In the genomic region with DNA sequence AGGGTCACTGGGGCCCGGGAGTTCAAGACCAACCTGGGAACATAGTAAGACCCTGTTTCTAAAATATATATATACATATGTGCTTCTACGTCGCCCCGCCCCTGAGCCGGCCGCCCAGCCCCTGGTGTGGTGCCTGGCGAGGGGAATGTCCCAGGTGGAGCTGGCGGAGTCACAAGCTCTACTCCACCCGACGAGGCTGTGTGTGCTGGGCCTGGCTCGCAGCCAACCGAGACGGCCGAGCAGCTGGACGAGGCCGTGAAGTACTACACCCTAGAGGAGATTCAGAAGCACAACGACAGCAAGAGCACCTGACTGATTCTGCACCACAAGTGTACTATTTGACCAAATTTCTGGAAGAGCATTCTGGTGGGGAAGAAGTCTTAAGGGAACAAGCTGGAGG, we compare ENCODE assay signal across 9 cellular contexts. TPM values are rescaled to one million over a fixed set of nuclear protein-coding genes. Genes with fewer than 3 reads are reported as not detected.
DNase-seq lines count a peak whose midpoint lies in the region; ATAC-seq and TF ChIP-seq lines count a peak whose summit lies in the region.
"Had no signal": no experiment of that assay in that cellular context is flagged by ENCODE, and none has a peak within 500 bp of the region (broad histone marks: within the 10 kb centered on the region; RNA-seq: fewer than 3 reads in every experiment).

No MANE protein-coding gene starts in this region.

- H3K23ac ChIP-seq in mesendoderm (ENCODE audit: low read length) = no peak overlapping the region

- no peak overlapping the region for H2BK5ac ChIP-seq in mesendoderm (ENCODE audit: low read length)

- peak; percentile 96 for ATAC-seq in left colon

- no peak overlapping the region for H3K4me3 Mint-ChIP-seq in activated T-helper 1 cell treated with anti-CD3 and anti-CD28 coated beads, Interleukin-12 subunit alpha, Interleukin-12 subunit beta, Interleukin-2, Interleukin-4 antibody, amounts not matched to agents 30 ng/mL and 10 ng/mL and 1 ng/mL, durations not matched to agents 14 hours and 24 hours and 36 hours

- no peak overlapping the region for H3K18ac ChIP-seq in mesendoderm (ENCODE audit: low read length)

- no peak overlapping the region for H2AK5ac ChIP-seq in mesendoderm (ENCODE audit: low read length)

- H3K27me3 ChIP-seq in WERI-Rb-1 (ENCODE audit: insufficient read depth, low read depth, severe bottlenecking) (no peaks in the 10 kb centered on the region), mesendoderm (ENCODE audit: insufficient read depth, low read length, poor library complexity) (no peaks in the 10 kb centered on the region)

- H3K36me3 Mint-ChIP-seq in activated T-helper 1 cell treated with anti-CD3 and anti-CD28 coated beads, Interleukin-12 subunit alpha, Interleukin-12 subunit beta, Interleukin-2, Interleukin-4 antibody, amounts not matched to agents 30 ng/mL and 10 ng/mL and 1 ng/mL, durations not matched to agents 14 hours and 24 hours and 36 hours (ENCODE audit: low read depth) = no peaks in the 10 kb centered on the region

- H3K27ac ChIP-seq in WERI-Rb-1 = no peak overlapping the region
- no peak overlapping the region for H3K27ac ChIP-seq in mesendoderm (ENCODE audit: low read depth, low read length)

- H3K9me3 Mint-ChIP-seq in activated T-helper 1 cell treated with anti-CD3 and anti-CD28 coated beads, Interleukin-12 subunit alpha, Interleukin-12 subunit beta, Interleukin-2, Interleukin-4 antibody, amounts not matched to agents 30 ng/mL and 10 ng/mL and 1 ng/mL, durations not matched to agents 14 hours and 24 hours and 36 hours = no peaks in the 10 kb centered on the region

- DNase-seq in COR-L47 (lab: John Stamatoyannopoulos, UW) (peak; percentile 85), NCI-H2029 (lab: John Stamatoyannopoulos, UW) (peak; percentile 45), WERI-Rb-1 (peak; percentile 57), left colon (peak; percentile 87), ACHN (no peak), cerebellar nuclear complex (lab: John Stamatoyannopoulos, UW) (no peak), mesendoderm (no peak)
- DNase-seq in activated T-helper 1 cell treated with anti-CD3 and anti-CD28 coated beads, Interleukin-12 subunit alpha, Interleukin-12 subunit beta, Interleukin-2, Interleukin-4 antibody, amounts not matched to agents 30 ng/mL and 10 ng/mL and 1 ng/mL, durations not matched to agents 14 hours and 24 hours and 36 hours (ENCODE audit: low spot score) = no peak
- DNase-seq: stimulated activated CD4-positive, alpha-beta T cell treated with anti-CD3 and anti-CD28 coated beads, Interleukin-1b, Interleukin-23, amount 100 ng/mL, for 48 hours had no signal

- H3K36me3 ChIP-seq in WERI-Rb-1 (no peaks in the 10 kb centered on the region), mesendoderm (ENCODE audit: control insufficient read depth, insufficient read depth, low read length) (no peaks in the 10 kb centered on the region)

- H3K79me1 ChIP-seq in mesendoderm (ENCODE audit: low read length) = no peaks in the 10 kb centered on the region

- in situ Hi-C loops in ACHN (cut with HindIII; ENCODE audit: low pct_ligation_motif_present, low pct_unique_long_range_greater_than_20kb, low sequenced_read_pairs) = loop anchor here (25.0 kb wide), 1 partner anchor 201 kb away; no protein-coding TSS in a partner anchor

- TF ChIP-seq CTCF in WERI-Rb-1 (IDR thresholded peaks at IDR 0.05; ENCODE audit: low read depth, low read length) = peak; percentile 30; the same call in 1 of the 2 replicates

- no peak overlapping the region for H3K4me2 ChIP-seq in mesendoderm (ENCODE audit: low read length)

- intact Hi-C loops in left colon (cut with DNase I, micrococcal nuclease) = loop anchor here in 1 of 2 donors (5.0 kb wide), 1 partner anchor 186 kb away; no protein-coding TSS in a partner anchor
- intact Hi-C loops in activated T-helper 1 cell treated with anti-CD3 and anti-CD28 coated beads, Interleukin-12 subunit alpha, Interleukin-12 subunit beta, Interleukin-2, Interleukin-4 antibody, amounts not matched to agents 30 ng/mL and 10 ng/mL and 1 ng/mL, durations not matched to agents 14 hours and 24 hours and 36 hours (cut with micrococcal nuclease) = loop anchor here (2.0 to 5.0 kb wide), 2 partner anchors 36 to 47 kb away; a partner anchor contains a TSS

- peaks cover 5% of the 10 kb centered on the region for H3K4me1 Mint-ChIP-seq in activated T-helper 1 cell treated with anti-CD3 and anti-CD28 coated beads, Interleukin-12 subunit alpha, Interleukin-12 subunit beta, Interleukin-2, Interleukin-4 antibody, amounts not matched to agents 30 ng/mL and 10 ng/mL and 1 ng/mL, durations not matched to agents 14 hours and 24 hours and 36 hours (ENCODE audit: low read depth)

- H3K4me3 ChIP-seq in WERI-Rb-1 (ENCODE audit: low read depth, low read length) (no peak overlapping the region), mesendoderm (ENCODE audit: low read length) (no peak overlapping the region)

- no peak overlapping the region for H2BK120ac ChIP-seq in mesendoderm (ENCODE audit: low read depth, low read length)

- no peaks in the 10 kb centered on the region for H3K9me3 ChIP-seq in WERI-Rb-1 (ENCODE audit: severe bottlenecking)

- no CpG with 5 or more reads among the region's 17 CpGs for WGBS in mesendoderm (ENCODE audit: extremely low coverage, insufficient coverage, low lambda C conversion rate)

- no peak overlapping the region for H3K9ac ChIP-seq in mesendoderm (ENCODE audit: low read length)

- H3K4ac ChIP-seq in mesendoderm (ENCODE audit: low read depth, low read length) = no peak overlapping the region

- no peak overlapping the region for H4K5ac ChIP-seq in mesendoderm (ENCODE audit: low read length)

- no peaks in the 10 kb centered on the region for H3K4me1 ChIP-seq in mesendoderm (ENCODE audit: control insufficient read depth, low read depth, low read length)

- H2BK15ac ChIP-seq in mesendoderm (replicated peaks; ENCODE audit: low read depth) = no peak overlapping the region

- H3K27ac Mint-ChIP-seq in activated T-helper 1 cell treated with anti-CD3 and anti-CD28 coated beads, Interleukin-12 subunit alpha, Interleukin-12 subunit beta, Interleukin-2, Interleukin-4 antibody, amounts not matched to agents 30 ng/mL and 10 ng/mL and 1 ng/mL, durations not matched to agents 14 hours and 24 hours and 36 hours = no peak overlapping the region

- no peaks in the 10 kb centered on the region for H3K79me2 ChIP-seq in mesendoderm (ENCODE audit: control insufficient read depth, insufficient read depth, low read length)

- no peak overlapping the region for H3K56ac ChIP-seq in mesendoderm (ENCODE audit: low read length)

- H4K8ac ChIP-seq in mesendoderm (ENCODE audit: low read depth, low read length) = no peak overlapping the region

- H3K27me3 Mint-ChIP-seq in activated T-helper 1 cell treated with anti-CD3 and anti-CD28 coated beads, Interleukin-12 subunit alpha, Interleukin-12 subunit beta, Interleukin-2, Interleukin-4 antibody, amounts not matched to agents 30 ng/mL and 10 ng/mL and 1 ng/mL, durations not matched to agents 14 hours and 24 hours and 36 hours (ENCODE audit: insufficient read depth) = no peaks in the 10 kb centered on the region

RNA-seq across cellular contexts. Expression of a gene that starts 22.1 kb away (rescaled TPM):
- total RNA-seq in left colon = 100 to 1,000 TPM; 138 to 142 TPM
- polyA plus RNA-seq in mesendoderm (2013, experiment 1 of 2) = 33.1 TPM
- polyA plus RNA-seq in mesendoderm (2013, experiment 2 of 2) = 33.6 TPM
- 71.0 and 77.3 TPM in 2 replicates for total RNA-seq in activated T-helper 1 cell treated with anti-CD3 and anti-CD28 coated beads, Interleukin-12 subunit alpha, Interleukin-12 subunit beta, Interleukin-2, Interleukin-4 antibody, amounts not matched to agents 30 ng/mL and 10 ng/mL and 1 ng/mL, durations not matched to agents 14 hours and 24 hours and 36 hours

RNA-seq across cellular contexts. Expression of a gene that starts 46.8 kb away (rescaled TPM):
- 10 to 100 TPM; 17.8 to 20.0 TPM for total RNA-seq in left colon
- 8.7 TPM for polyA plus RNA-seq in mesendoderm (2013, experiment 1 of 2)
- polyA plus RNA-seq in mesendoderm (2013, experiment 2 of 2) = 8.4 TPM
- total RNA-seq in activated T-helper 1 cell treated with anti-CD3 and anti-CD28 coated beads, Interleukin-12 subunit alpha, Interleukin-12 subunit beta, Interleukin-2, Interleukin-4 antibody, amounts not matched to agents 30 ng/mL and 10 ng/mL and 1 ng/mL, durations not matched to agents 14 hours and 24 hours and 36 hours = 16.8 and 18.4 TPM in 2 replicates

RNA-seq across cellular contexts. Expression of a gene that starts 47.3 kb away (rescaled TPM):
- 10 to 100 TPM; 30.0 to 32.0 TPM for total RNA-seq in left colon
- 31.1 TPM for polyA plus RNA-seq in mesendoderm (2013, experiment 1 of 2)
- polyA plus RNA-seq in mesendoderm (2013, experiment 2 of 2) = 29.8 TPM
- total RNA-seq in activated T-helper 1 cell treated with anti-CD3 and anti-CD28 coated beads, Interleukin-12 subunit alpha, Interleukin-12 subunit beta, Interleukin-2, Interleukin-4 antibody, amounts not matched to agents 30 ng/mL and 10 ng/mL and 1 ng/mL, durations not matched to agents 14 hours and 24 hours and 36 hours = 13.1 and 14.1 TPM in 2 replicates

Comparison
In these comparisons a context has a peak if more than half of its experiments do, and no peak if none do; other contexts are left out.
1. DNase-seq: peak in COR-L47 (single experiment), NCI-H2029 (single experiment), WERI-Rb-1 (single experiment) and left colon (2 of 2); none in ACHN (single experiment), cerebellar nuclear complex (0 of 2), mesendoderm (single experiment) and activated T-helper 1 cell treated with anti-CD3 and anti-CD28 coated beads, Interleukin-12 subunit alpha, Interleukin-12 subunit beta, Interleukin-2, Interleukin-4 antibody, amounts not matched to agents 30 ng/mL and 10 ng/mL and 1 ng/mL, durations not matched to agents 14 hours and 24 hours and 36 hours (single experiment).